11 cellular contexts compared by ENCODE assay signal in the genomic region with DNA sequence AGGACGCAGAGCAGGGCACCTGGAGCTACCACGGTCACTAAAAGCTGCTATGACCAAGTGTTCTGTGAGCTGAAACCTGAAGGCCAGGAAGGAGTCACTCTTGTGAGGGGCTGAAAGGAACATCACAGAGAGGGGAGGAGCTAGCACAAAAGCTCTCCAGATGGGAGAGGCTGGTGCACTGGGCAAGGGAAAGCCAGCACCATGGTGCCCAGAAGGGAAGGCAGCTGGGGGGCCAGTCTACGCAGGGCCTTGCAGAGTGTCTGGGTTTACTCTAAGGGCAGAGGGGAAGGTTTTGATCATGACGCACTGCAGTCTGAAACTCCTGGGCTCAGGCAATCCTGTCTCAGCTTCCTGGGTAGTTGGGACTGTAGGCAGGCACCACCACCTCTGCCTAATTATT. TPM values are rescaled to one million over a fixed set of nuclear protein-coding genes. Genes with fewer than 3 reads are reported as not detected.
DNase-seq lines count a peak whose midpoint lies in the region; ATAC-seq and TF ChIP-seq lines count a peak whose summit lies in the region.
"Had no signal": no experiment of that assay in that cellular context is flagged by ENCODE, and none has a peak within 500 bp of the region (broad histone marks: within the 10 kb centered on the region; RNA-seq: fewer than 3 reads in every experiment).

No MANE protein-coding gene starts in this region.

- no peak overlapping the region for H4K8ac ChIP-seq in trophoblast cell (ENCODE audit: low read depth, low read length)

- H3K79me2 ChIP-seq in SK-N-SH (ENCODE audit: insufficient read depth) (peaks cover 65% of the 10 kb centered on the region), OCI-LY1 (ENCODE audit: insufficient read depth, low read length) (peaks cover 16% of the 10 kb centered on the region), trophoblast cell (ENCODE audit: control insufficient read depth, insufficient read depth, low read length, poor library complexity) (peaks cover 19% of the 10 kb centered on the region)

- H3K27ac ChIP-seq in SK-N-SH (ENCODE audit: low read depth in 2 of 2, low read length in 1 of 2) (no peak overlapping the region), OCI-LY1 (ENCODE audit: low read depth, low read length, poor library complexity, severe bottlenecking) (no peak overlapping the region), coronary artery (peak overlapping the region in 1 of 2 donors; percentile 98), trophoblast cell (ENCODE audit: low read depth, low read length) (no peak overlapping the region)
- H3K27ac ChIP-seq: testis had no signal

- no peak overlapping the region for H4K91ac ChIP-seq in trophoblast cell (ENCODE audit: low read depth, low read length)

- peak overlapping the region; percentile 43 for H4K12ac ChIP-seq in trophoblast cell (ENCODE audit: low read depth, low read length)

- POLR2A ChIA-PET in SK-N-SH (lab: Yijun Ruan, JAX), result interaction anchor here (0.6 to 1.6 kb wide), 3 partner anchors 12 to 52 kb away, joined by 3 to 4 read pairs (median 3); partner anchors contain the start of gene ZNF784

- TF ChIP-seq CTCF in SK-N-SH (IDR thresholded peaks at IDR 0.05), result no peak
- TF ChIP-seq CTCF in OCI-LY1 (IDR thresholded peaks at IDR 0.05; ENCODE audit: low read length), result no peak
- TF ChIP-seq CTCF in coronary artery (IDR thresholded peaks at IDR 0.05), result no peak

- H4K20me1 ChIP-seq in SK-N-SH (ENCODE audit: insufficient read depth) (no peaks in the 10 kb centered on the region), OCI-LY1 (ENCODE audit: insufficient read depth, low read length) (no peaks in the 10 kb centered on the region)

- H3K14ac ChIP-seq in trophoblast cell (ENCODE audit: low read length), result no peak overlapping the region

- H3F3A ChIP-seq in SK-N-SH (replicated peaks; ENCODE audit: insufficient read depth) (peaks cover 36% of the 10 kb centered on the region), OCI-LY1 (ENCODE audit: insufficient read depth, low read length) (no peaks in the 10 kb centered on the region)

- H3K9me3 ChIP-seq in SK-N-SH (no peaks in the 10 kb centered on the region), OCI-LY1 (ENCODE audit: low read length) (no peaks in the 10 kb centered on the region), trophoblast cell (ENCODE audit: insufficient read depth, low read depth, low read length) (no peaks in the 10 kb centered on the region)
- H3K9me3 ChIP-seq: testis had no signal

- CTCF ChIA-PET in SK-N-SH (lab: Yijun Ruan, JAX), result interaction anchor here (0.9 to 5.0 kb wide), 6 partner anchors 12 to 495 kb away, joined by 3 to 28 read pairs (median 4); partner anchors contain the start of genes ZNF784 and ZNF865

- no peak for TF ChIP-seq RAD21 in SK-N-SH (IDR thresholded peaks at IDR 0.05; ENCODE audit: low read length)

- ATAC-seq in SK-N-SH treated with all-trans-retinoic acid at 6 μM for 48 hours, result no peak
- no peak for ATAC-seq in HG02885 (IDR thresholded peaks at IDR 0.05; ENCODE audit: poor library complexity, unreplicated experiment)
- no peak for ATAC-seq in HG03520 (IDR thresholded peaks at IDR 0.05; ENCODE audit: unreplicated experiment)

- DNase-seq in SK-N-SH (no peak), coronary artery (ENCODE audit: low spot score) (peak; percentile 69), trophoblast cell (no peak), activated gamma-delta T cell treated with Interleukin-2 at 50 U/mL for 16 hours (no peak)
- DNase-seq: 8988T, NCI-H2081 treated with DMSO at 0.1 percent for 48 hours, testis had no signal

- no peak overlapping the region for H2AK5ac ChIP-seq in trophoblast cell (ENCODE audit: low read length)

- H3K18ac ChIP-seq in trophoblast cell (ENCODE audit: low read length), result no peak overlapping the region

- 88% methylated on average over 4 of the region's 4 CpGs for WGBS in SK-N-SH (ENCODE audit: low lambda C conversion rate)
- WGBS in trophoblast cell (ENCODE audit: extremely low coverage, insufficient coverage, insufficient read length), result no CpG with 5 or more reads among the region's 4 CpGs

- H3K36me3 ChIP-seq in SK-N-SH (replicated peaks in 1 of 2; ENCODE audit: control insufficient read depth in 1 of 2, insufficient read depth in 2 of 2, low read length in 1 of 2), result peaks cover 0 to 6% of the 10 kb centered on the region in 2 experiments
- H3K36me3 ChIP-seq in OCI-LY1 (ENCODE audit: insufficient read depth, low read length), result 0 out of 2 replicates have a peak, but pooled peaks cover 4% of the 10 kb centered on the region
- peaks cover 4 to 7% of the 10 kb centered on the region in 2 experiments for H3K36me3 ChIP-seq in trophoblast cell (ENCODE audit: control insufficient read depth in 1 of 2, insufficient read depth in 2 of 2, low read length in 2 of 2)

- H2BK120ac ChIP-seq in trophoblast cell (ENCODE audit: insufficient read depth, low read length, poor library complexity), result no peak overlapping the region

- H3K4me1 ChIP-seq in SK-N-SH (ENCODE audit: control insufficient read depth in 1 of 2, insufficient read depth in 2 of 2, low read depth in 1 of 2, low read length in 1 of 2) (peaks cover 8 to 28% of the 10 kb centered on the region in 2 experiments; a peak in 1 of 4 replicates), OCI-LY1 (ENCODE audit: insufficient read depth, low read length, severe bottlenecking) (peaks cover 47% of the 10 kb centered on the region), trophoblast cell (ENCODE audit: control insufficient read depth in 1 of 2, insufficient read depth in 2 of 2, low read length in 2 of 2) (peaks cover 18 to 21% of the 10 kb centered on the region in 2 experiments)

- H3K27me3 ChIP-seq in SK-N-SH (ENCODE audit: insufficient read depth) (no peaks in the 10 kb centered on the region), OCI-LY1 (ENCODE audit: insufficient read depth, low read length) (no peaks in the 10 kb centered on the region), trophoblast cell (ENCODE audit: insufficient read depth, low read length) (no peaks in the 10 kb centered on the region)
- H3K27me3 ChIP-seq: testis had no signal

- H3K9ac ChIP-seq in SK-N-SH (no peak overlapping the region; the same call in 1 of the 2 replicates), OCI-LY1 (ENCODE audit: low read length) (peak overlapping the region; percentile 89; the same call in 1 of the 2 replicates), trophoblast cell (ENCODE audit: low read length) (no peak overlapping the region)

- TF ChIP-seq EP300 in SK-N-SH (IDR thresholded peaks at IDR 0.05; ENCODE audit: borderline replicate concordance in 1 of 2, low read depth in 1 of 2, low read length in 1 of 2), result no peak

- H2BK12ac ChIP-seq in trophoblast cell (ENCODE audit: low read length), result no peak overlapping the region

- H3K4me2 ChIP-seq in SK-N-SH, result peak overlapping the region; percentile 97
- H3K4me2 ChIP-seq in OCI-LY1 (ENCODE audit: low read length), result peak overlapping the region; percentile 97
- no peak overlapping the region for H3K4me2 ChIP-seq in trophoblast cell (ENCODE audit: low read length)

- peak overlapping the region in 1 of 2 experiments; percentile 86; a peak in 1 of 4 replicates for H3K4me3 ChIP-seq in SK-N-SH (ENCODE audit: low read depth in 2 of 2, low read length in 1 of 2)
- H3K4me3 ChIP-seq in OCI-LY1 (ENCODE audit: low read depth, low read length, poor library complexity, severe bottlenecking), result peak overlapping the region; percentile 82
- peak overlapping the region; percentile 87 for H3K4me3 ChIP-seq in coronary artery
- no peak overlapping the region for H3K4me3 ChIP-seq in trophoblast cell (ENCODE audit: low read depth, low read length)
- H3K4me3 ChIP-seq: testis had no signal

- H2BK5ac ChIP-seq in trophoblast cell (ENCODE audit: low read depth, low read length, poor library complexity), result no peak overlapping the region

- no peak overlapping the region for H3K23ac ChIP-seq in trophoblast cell (ENCODE audit: low read length)

- H3K9me2 ChIP-seq in SK-N-SH (no peaks in the 10 kb centered on the region), OCI-LY1 (ENCODE audit: low read depth, low read length) (no peaks in the 10 kb centered on the region)

- H2AFZ ChIP-seq in SK-N-SH (ENCODE audit: low read depth) (no peak overlapping the region), OCI-LY1 (ENCODE audit: low read length) (no peak overlapping the region), trophoblast cell (ENCODE audit: insufficient read depth, low read length, poor library complexity) (no peak overlapping the region)

- H3K79me1 ChIP-seq in trophoblast cell (ENCODE audit: low read length), result peaks cover 17% of the 10 kb centered on the region

- peak overlapping the region; percentile 13 for H3K4ac ChIP-seq in trophoblast cell (ENCODE audit: low read depth, low read length)

TF ChIP-seq in SK-N-SH, 30 proteins besides CTCF, POLR2A, EP300 and RAD21:
- no peak for TF ChIP-seq TEAD4 (IDR thresholded peaks at IDR 0.05; ENCODE audit: borderline replicate concordance, insufficient read depth)
- no peak for TF ChIP-seq RFX5 (IDR thresholded peaks at IDR 0.05; ENCODE audit: low read length)
- TF ChIP-seq YY1 (IDR thresholded peaks at IDR 0.05; ENCODE audit: low read depth), result no peak

TF ChIP-seq in SK-N-SH treated with all-trans-retinoic acid at 6 μM for 48 hours, 23 proteins besides CTCF, POLR2A, EP300 and RAD21 (continues in another document):
- no peak for TF ChIP-seq TCF4 (CRISPR knock-in tag; IDR thresholded peaks at IDR 0.05; ENCODE audit: borderline replicate concordance)

RNA-seq across cellular contexts. Expression of gene ZNF580, which starts 4.1 kb away (rescaled TPM):
- 14.0 and 21.9 TPM in 2 replicates for polyA plus RNA-seq in SK-N-SH (2012; rRNA removed)
- polyA plus RNA-seq in SK-N-SH (2012; cell fraction: cytosol; rRNA removed), result 16.3 and 18.1 TPM in 2 replicates
- polyA plus RNA-seq in SK-N-SH (2012; cell fraction: nucleus; rRNA removed), result 76.2 and 102 TPM in 2 replicates
- 24.2 and 24.6 TPM in 2 replicates for polyA plus RNA-seq in trophoblast cell (2013)

RNA-seq across cellular contexts. Expression of gene ZNF581, which starts 6.7 kb away (rescaled TPM):
- polyA plus RNA-seq in SK-N-SH (2012; rRNA removed), result 24.2 and 24.7 TPM in 2 replicates
- polyA plus RNA-seq in SK-N-SH (2012; cell fraction: cytosol; rRNA removed), result 14.5 and 20.7 TPM in 2 replicates
- 27.5 and 35.6 TPM in 2 replicates for polyA plus RNA-seq in SK-N-SH (2012; cell fraction: nucleus; rRNA removed)
- polyA plus RNA-seq in trophoblast cell (2013), result 27.4 and 27.9 TPM in 2 replicates

RNA-seq across cellular contexts. Expression of gene CCDC106, which starts 11.3 kb away (rescaled TPM):
- 20.1 and 27.1 TPM in 2 replicates for polyA plus RNA-seq in SK-N-SH (2012; rRNA removed)
- polyA plus RNA-seq in SK-N-SH (2012; cell fraction: cytosol; rRNA removed), result 16.0 and 19.9 TPM in 2 replicates
- 37.5 and 65.8 TPM in 2 replicates for polyA plus RNA-seq in SK-N-SH (2012; cell fraction: nucleus; rRNA removed)
- 14.4 and 14.6 TPM in 2 replicates for polyA plus RNA-seq in trophoblast cell (2013)

RNA-seq across cellular contexts. Expression of gene ZNF784, which starts 12.4 kb away (rescaled TPM):
- 5.0 and 5.5 TPM in 2 replicates for polyA plus RNA-seq in SK-N-SH (2012; rRNA removed)
- 2.4 and 3.3 TPM in 2 replicates for polyA plus RNA-seq in SK-N-SH (2012; cell fraction: cytosol; rRNA removed)
- 17.9 and 20.4 TPM in 2 replicates for polyA plus RNA-seq in SK-N-SH (2012; cell fraction: nucleus; rRNA removed)
- polyA plus RNA-seq in trophoblast cell (2013), result 3.4 and 3.8 TPM in 2 replicates

RNA-seq across cellular contexts. Expression of gene U2AF2, which starts 18.1 kb away (rescaled TPM):
- 217 and 321 TPM in 2 replicates for polyA plus RNA-seq in SK-N-SH (2012; rRNA removed)
- 124 and 156 TPM in 2 replicates for polyA plus RNA-seq in SK-N-SH (2012; cell fraction: cytosol; rRNA removed)
- 370 and 570 TPM in 2 replicates for polyA plus RNA-seq in SK-N-SH (2012; cell fraction: nucleus; rRNA removed)
- polyA plus RNA-seq in trophoblast cell (2013), result 128 and 132 TPM in 2 replicates
